28 cellular contexts compared by ENCODE assay signal in genomic region chr18:75317723-75318122, GRCh38.
"Had no signal": no experiment of that assay in that cellular context is flagged by ENCODE, and none has a peak within 500 bp of the region (broad histone marks: within the 10 kb centered on the region; RNA-seq: fewer than 3 reads in every experiment).

No MANE protein-coding gene starts in this region.

- H3K4me1 ChIP-seq: parathyroid adenoma, prostate gland, spleen, stomach had no signal

- H3K27ac ChIP-seq: hepatocyte, parathyroid adenoma, prostate gland, spleen, stomach, thoracic aorta had no signal

- H2AFZ ChIP-seq: hepatocyte, parathyroid adenoma had no signal

- H3K9me3 ChIP-seq: prostate gland, spleen, stomach, thoracic aorta had no signal

- H3K79me2 ChIP-seq: hepatocyte, parathyroid adenoma had no signal

- H3K27me3 ChIP-seq: hepatocyte, spleen, stomach had no signal

- H3K36me3 ChIP-seq: prostate gland, spleen, stomach, thoracic aorta had no signal

- H3K27ac Mint-ChIP-seq: dendritic cell treated with granulocyte-macrophage colony-stimulating factor and Interleukin-4, amounts not matched to agents 40 ng/mL and 50 ng/mL, for 4 days; endodermal cell; nephron had no signal

- H3K4me2 ChIP-seq: hepatocyte had no signal

- ATAC-seq: left colon, left ventricle myocardium superior, sciatic nerve had no signal

- H3K4me1 Mint-ChIP-seq: naive B cell, nephron had no signal

- H3K4me3 Mint-ChIP-seq: dendritic cell treated with granulocyte-macrophage colony-stimulating factor and Interleukin-4, amounts not matched to agents 40 ng/mL and 50 ng/mL, for 4 days; endodermal cell; naive B cell; nephron had no signal

- H3K9me3 Mint-ChIP-seq: endodermal cell, naive B cell, nephron had no signal

- FAIRE-seq: colon, endothelial cell of umbilical vein had no signal

- H3K36me3 Mint-ChIP-seq: naive B cell had no signal

- H3K4me3 ChIP-seq: hepatocyte, lung, prostate gland, spleen, stomach, thoracic aorta had no signal

- DNase-seq: effector CD4-positive, alpha-beta T cell; endodermal cell; erythroblast; foreskin melanocyte; head of caudate nucleus; left colon; left ventricle myocardium superior; mesendoderm; naive B cell; retina; spleen; stimulated activated CD4-positive, alpha-beta T cell treated with anti-CD3 and anti-CD28 coated beads, Interleukin-15, amount 100 ng/mL, for 24 hours; stimulated activated CD4-positive, alpha-beta T cell treated with anti-CD3 and anti-CD28 coated beads, Interleukin-1b, Interleukin-23, amount 100 ng/mL, for 48 hours; stimulated activated CD4-positive, alpha-beta T cell treated with anti-CD3 and anti-CD28 coated beads, Interleukin-4, amount 100 ng/mL, for 24 hours; stimulated activated naive CD4-positive, alpha-beta T cell; stomach; substantia nigra; trophoblast cell had no signal

- H3K9ac ChIP-seq: parathyroid adenoma had no signal
